Comparison of ENCODE assay signal across 8 cellular contexts in genomic region chr1:209576798-209577197, GRCh38. TPM values are rescaled to one million over a fixed set of nuclear protein-coding genes. Genes with fewer than 3 reads are reported as not detected.
DNase-seq lines count a peak whose midpoint lies in the region; ATAC-seq and TF ChIP-seq lines count a peak whose summit lies in the region.

No MANE protein-coding gene starts in this region.

- no peak overlapping the region for H3K9ac ChIP-seq in smooth muscle cell (ENCODE audit: low read depth)

- H3K4me3 ChIP-seq in smooth muscle cell = no peak overlapping the region

- POLR2A ChIA-PET in HEK293T (lab: Yijun Ruan, JAX) = no interaction called here

- H3K27ac Mint-ChIP-seq in T-helper 17 cell = no peak overlapping the region

- peaks cover 7% of the 10 kb centered on the region for H3K4me1 Mint-ChIP-seq in T-helper 17 cell

- H3K27me3 Mint-ChIP-seq in T-helper 17 cell = peaks cover 16% of the 10 kb centered on the region

- CTCF ChIA-PET in HEK293T (lab: Yijun Ruan, JAX) = interaction anchor here (1.1 to 1.4 kb wide), 3 partner anchors 28 to 53 kb away, joined by 3 to 5 read pairs (median 5); no protein-coding TSS in a partner anchor

- H3F3A ChIP-seq in smooth muscle cell (ENCODE audit: low read depth) = no peaks in the 10 kb centered on the region

- H3K79me2 ChIP-seq in smooth muscle cell (ENCODE audit: low read depth) = no peaks in the 10 kb centered on the region

- no peak overlapping the region for H2AFZ ChIP-seq in smooth muscle cell (ENCODE audit: low read depth)

- no peaks in the 10 kb centered on the region for H3K36me3 Mint-ChIP-seq in T-helper 17 cell (ENCODE audit: low read depth)

- H3K27me3 ChIP-seq in smooth muscle cell (ENCODE audit: low read depth) = peaks cover 47% of the 10 kb centered on the region

- peak; percentile 47 for DNase-seq in GM04504 (ENCODE audit: low read depth)
- DNase-seq in HEK293T (ENCODE audit: extremely low spot score) = peak; percentile 91
- peak; percentile 65 for DNase-seq in NCI-H1092 treated with DMSO at 0.1 percent for 48 hours (lab: John Stamatoyannopoulos, UW)
- peak; percentile 41 to 64 (median 46) for DNase-seq in T-helper 17 cell
- peak in 57 of 58 donors; percentile 16 to 88 (median 67) for DNase-seq in anterior cingulate cortex (lab: John Stamatoyannopoulos, UW)
- DNase-seq in hepatic stellate cell (ENCODE audit: low spot score) = peak; percentile 83
- peak; percentile 36 for DNase-seq in smooth muscle cell (lab: John Stamatoyannopoulos, UW; ENCODE audit: unreplicated experiment)

- H3K4me2 ChIP-seq in smooth muscle cell = no peak overlapping the region

- H3K36me3 ChIP-seq in smooth muscle cell (ENCODE audit: low read depth) = no peaks in the 10 kb centered on the region

- no peaks in the 10 kb centered on the region for H3K4me1 ChIP-seq in smooth muscle cell (ENCODE audit: low read depth)

- TF ChIP-seq CTCF in smooth muscle cell (IDR thresholded peaks at IDR 0.05; ENCODE audit: borderline replicate concordance, insufficient read depth, poor library complexity, severe bottlenecking) = peak; percentile 94

- H3K9me3 ChIP-seq in T-helper 17 cell (ENCODE audit: control insufficient read depth, low read length, poor library complexity, severe bottlenecking) (no peaks in the 10 kb centered on the region), smooth muscle cell (replicated peaks; ENCODE audit: low read depth) (no peaks in the 10 kb centered on the region)

- H3K4me3 Mint-ChIP-seq in T-helper 17 cell = no peak overlapping the region

- peak; percentile 88 for ATAC-seq in T-helper 17 cell
- no peak for ATAC-seq in GM18519 (IDR thresholded peaks at IDR 0.05; ENCODE audit: low FRiP score, unreplicated experiment)

- WGBS in smooth muscle cell (ENCODE audit: low lambda C conversion rate) = 3% methylated on average over 6 of the region's 6 CpGs

- H4K20me1 ChIP-seq in smooth muscle cell (ENCODE audit: low read depth) = no peaks in the 10 kb centered on the region

- no peak overlapping the region for H3K27ac ChIP-seq in smooth muscle cell (ENCODE audit: low read depth)

TF ChIP-seq in HEK293T, 16 proteins besides CTCF, POLR2A, EP300 and RAD21:
- TF ChIP-seq HDGF (IDR thresholded peaks at IDR 0.05; ENCODE audit: borderline replicate concordance) = no peak
- no peak for TF ChIP-seq PKNOX1 (IDR thresholded peaks at IDR 0.05)
- TF ChIP-seq CTBP1 (IDR thresholded peaks at IDR 0.05; ENCODE audit: borderline replicate concordance) = no peak
- TF ChIP-seq NFRKB (IDR thresholded peaks at IDR 0.05) = no peak
- no peak for TF ChIP-seq ELF4 (IDR thresholded peaks at IDR 0.05)
- TF ChIP-seq BHLHE40 (IDR thresholded peaks at IDR 0.05; ENCODE audit: borderline replicate concordance) = no peak
- no peak for TF ChIP-seq LEF1 (IDR thresholded peaks at IDR 0.05; ENCODE audit: borderline replicate concordance)
- TF ChIP-seq TARDBP (IDR thresholded peaks at IDR 0.05) = no peak
- TF ChIP-seq SUZ12 (IDR thresholded peaks at IDR 0.05) = no peak
- no peak for TF ChIP-seq ARNT (IDR thresholded peaks at IDR 0.05)
- TF ChIP-seq FOXK2 (IDR thresholded peaks at IDR 0.05) = no peak
- TF ChIP-seq L3MBTL2 (conservative IDR thresholded peaks at IDR 0.05) = no peak
- no peak for TF ChIP-seq FOXA1 (IDR thresholded peaks at IDR 0.05)
- no peak for TF ChIP-seq FOXM1 (IDR thresholded peaks at IDR 0.05; ENCODE audit: borderline replicate concordance)
- TF ChIP-seq ZNF384 (IDR thresholded peaks at IDR 0.05) = no peak
- TF ChIP-seq SP1 (IDR thresholded peaks at IDR 0.05) = no peak

RNA-seq across cellular contexts. Expression of gene CAMK1G, which starts 6.7 kb away (rescaled TPM):
- not detected for total RNA-seq in T-helper 17 cell
- total RNA-seq in smooth muscle cell = 0.13 TPM in 1 of 2 replicates, not detected in the other
- polyA plus RNA-seq in smooth muscle cell = not detected in 2 replicates

Comparison
In these comparisons a context has a peak if more than half of its experiments do, and no peak if none do; other contexts are left out.
1. DNase-seq: peak in every context shown above with its lines; median percentile 91 in HEK293T; 83 in hepatic stellate cell; 67 in anterior cingulate cortex; 65 in NCI-H1092 treated with DMSO at 0.1 percent for 48 hours; 47 in GM04504; 46 in T-helper 17 cell; 36 in smooth muscle cell.